21 cellular contexts compared by ENCODE assay signal in the genomic region with DNA sequence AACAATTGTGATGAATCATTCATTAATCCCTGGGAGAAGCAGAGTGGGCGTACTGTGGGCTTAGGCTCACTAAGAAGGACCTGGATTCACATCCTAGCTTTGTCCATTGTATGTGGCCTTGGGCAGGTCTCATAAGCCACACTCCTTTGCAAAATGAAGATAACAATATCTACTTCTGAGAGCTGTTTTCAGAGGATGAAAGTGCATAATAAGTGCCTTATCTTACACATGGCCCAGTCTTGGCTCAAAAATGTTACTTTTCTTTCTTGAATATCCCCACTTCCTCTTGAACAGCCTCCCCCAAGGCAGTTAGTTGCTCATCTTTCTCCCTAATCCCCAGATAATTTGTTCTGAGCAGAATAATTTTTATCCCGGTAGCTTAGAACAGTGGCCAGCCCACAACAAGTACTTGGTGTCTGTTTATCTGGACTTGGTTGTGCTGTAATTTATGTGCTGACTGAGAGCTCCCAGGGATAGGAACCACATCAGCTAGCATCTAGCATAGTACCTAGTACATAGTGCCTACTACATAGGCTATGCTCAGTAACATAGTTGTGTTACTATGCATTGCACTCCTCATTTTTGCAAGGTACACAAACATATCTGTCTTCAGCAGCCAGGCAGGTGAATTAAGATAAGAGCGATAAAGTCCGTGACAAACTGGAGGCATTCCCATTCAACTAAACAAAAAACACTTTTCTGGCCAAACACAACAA.
DNase-seq lines count a peak whose midpoint lies in the region; ATAC-seq, FAIRE-seq and TF ChIP-seq lines count a peak whose summit lies in the region.
"Had no signal": no experiment of that assay in that cellular context is flagged by ENCODE, and none has a peak within 500 bp of the region (broad histone marks: within the 10 kb centered on the region; RNA-seq: fewer than 3 reads in every experiment).

No MANE protein-coding gene starts in this region.

- peaks cover 3% of the 10 kb centered on the region for H3K4me1 Mint-ChIP-seq in T-helper 17 cell
- peaks cover 3 to 13% of the 10 kb centered on the region in 2 donors for H3K4me1 Mint-ChIP-seq in stimulated activated naive B cell treated with anti-CD40 and anti-IgM and Interleukin-4, amounts not matched to agents 10 μg/mL and 1 μg/mL and 100 μg/mL, for 72 hours
- H3K4me1 Mint-ChIP-seq: stimulated activated effector memory CD8-positive, alpha-beta T cell treated with anti-CD3 and anti-CD28 coated beads, Interleukin-12 subunit alpha, Interleukin-12 subunit beta, amount 100 ng/mL, for 72 hours had no signal

- peaks cover 7% of the 10 kb centered on the region for H3K27me3 Mint-ChIP-seq in T-helper 17 cell
- H3K27me3 Mint-ChIP-seq in stimulated activated naive B cell treated with anti-CD40 and anti-IgM and Interleukin-4, amounts not matched to agents 10 μg/mL and 1 μg/mL and 100 μg/mL, for 72 hours, result no peaks in the 10 kb centered on the region
- H3K27me3 Mint-ChIP-seq: activated CD4-positive, alpha-beta T cell treated with anti-CD3 and anti-CD28 coated beads, Interleukin-2, amount 10 ng/mL, durations not matched to agents 7 days and 5 days; activated naive CD4-positive, alpha-beta T cell treated with anti-CD3 and anti-CD28 coated beads, Interleukin-2, amount 50 U/mL, for 24 hours had no signal

- 13 to 41% (median 34%) methylated on average over 4 of the region's 4 CpGs for WGBS in small intestine, 3 donors

- H3K9me3 ChIP-seq in T-helper 17 cell (ENCODE audit: control insufficient read depth, low read length, poor library complexity, severe bottlenecking), result no peaks in the 10 kb centered on the region
- H3K9me3 ChIP-seq in left ventricle myocardium inferior (replicated peaks), result no peaks in the 10 kb centered on the region
- H3K9me3 ChIP-seq in small intestine (ENCODE audit: control insufficient read depth, low read depth), result no peaks in the 10 kb centered on the region
- H3K9me3 ChIP-seq: upper lobe of left lung had no signal

- H3K4me3 ChIP-seq in left ventricle myocardium inferior (no peak overlapping the region), small intestine (ENCODE audit: low read depth in 1 of 2, low read length in 2 of 2) (peak overlapping the region in 1 of 2 donors; percentile 31)
- H3K4me3 ChIP-seq: skin epidermis, upper lobe of left lung had no signal

- no peak for FAIRE-seq in small intestine (lab: Jason Lieb, UNC)
- FAIRE-seq: A204.1 had no signal

- intact Hi-C loops in left ventricle myocardium inferior (cut with micrococcal nuclease), result no loop called here

- no peak overlapping the region for H3K4me3 Mint-ChIP-seq in T-helper 17 cell
- H3K4me3 Mint-ChIP-seq in stimulated activated naive B cell treated with anti-CD40 and anti-IgM and Interleukin-4, amounts not matched to agents 10 μg/mL and 1 μg/mL and 100 μg/mL, for 72 hours, result no peak overlapping the region
- H3K4me3 Mint-ChIP-seq: activated CD4-positive, alpha-beta T cell treated with anti-CD3 and anti-CD28 coated beads, Interleukin-2, amount 10 ng/mL, durations not matched to agents 7 days and 5 days; activated naive CD4-positive, alpha-beta T cell treated with anti-CD3 and anti-CD28 coated beads, Interleukin-2, amount 50 U/mL, for 24 hours; CD4-positive, CD25-positive, alpha-beta regulatory T cell; stimulated activated effector memory CD8-positive, alpha-beta T cell treated with anti-CD3 and anti-CD28 coated beads, Interleukin-12 subunit alpha, Interleukin-12 subunit beta, amount 100 ng/mL, for 72 hours had no signal

- H3K9me3 Mint-ChIP-seq in stimulated activated naive B cell treated with anti-CD40 and anti-IgM and Interleukin-4, amounts not matched to agents 10 μg/mL and 1 μg/mL and 100 μg/mL, for 72 hours, result no peaks in the 10 kb centered on the region
- H3K9me3 Mint-ChIP-seq: activated CD4-positive, alpha-beta T cell treated with anti-CD3 and anti-CD28 coated beads, Interleukin-2, amount 10 ng/mL, durations not matched to agents 7 days and 5 days; activated naive CD4-positive, alpha-beta T cell treated with anti-CD3 and anti-CD28 coated beads, Interleukin-2, amount 50 U/mL, for 24 hours; CD4-positive, CD25-positive, alpha-beta regulatory T cell; stimulated activated effector memory CD8-positive, alpha-beta T cell treated with anti-CD3 and anti-CD28 coated beads, Interleukin-12 subunit alpha, Interleukin-12 subunit beta, amount 100 ng/mL, for 72 hours had no signal

- DNase-seq in NCI-H82 (lab: John Stamatoyannopoulos, UW), result peak; percentile 40
- DNase-seq in NCI-H82 treated with DMSO at 0.1 percent for 48 hours (lab: John Stamatoyannopoulos, UW; ENCODE audit: unreplicated experiment), result no peak
- no peak for DNase-seq in T-helper 17 cell
- no peak for DNase-seq in left ventricle myocardium inferior
- peak; percentile 26 for DNase-seq in small intestine
- DNase-seq in HPDE6-E6E7 (ENCODE audit: extremely low spot score), result no peak
- no peak for DNase-seq in stimulated activated naive B cell treated with anti-CD40 and anti-IgM and Interleukin-4, amounts not matched to agents 10 μg/mL and 1 μg/mL and 100 μg/mL, for 72 hours
- DNase-seq: activated CD4-positive, alpha-beta T cell treated with anti-CD3 and anti-CD28 coated beads, Interleukin-2, amount 10 ng/mL, durations not matched to agents 7 days and 5 days; CD4-positive, CD25-positive, alpha-beta regulatory T cell; foreskin keratinocyte; mammary epithelial cell; MM.1S; NCI-H2107; NCI-H69; T-helper 2 cell; upper lobe of left lung had no signal

- H3K4me1 ChIP-seq in left ventricle myocardium inferior, result peaks cover 17% of the 10 kb centered on the region
- no peaks in the 10 kb centered on the region for H3K4me1 ChIP-seq in small intestine (ENCODE audit: control insufficient read depth in 2 of 2, insufficient read depth in 1 of 2, low read depth in 1 of 2, low read length in 1 of 2)
- H3K4me1 ChIP-seq: foreskin keratinocyte, upper lobe of left lung had no signal

- H3K27ac ChIP-seq in left ventricle myocardium inferior (replicated peaks) (peak overlapping the region; percentile 15), small intestine (ENCODE audit: low read depth in 1 of 2, low read length in 1 of 2) (peak overlapping the region; percentile 8 to 36)
- H3K27ac ChIP-seq: foreskin keratinocyte, skin epidermis, upper lobe of left lung had no signal

- TF ChIP-seq CTCF in left ventricle myocardium inferior (IDR thresholded peaks at IDR 0.05; ENCODE audit: borderline replicate concordance), result no peak

- H3K36me3 ChIP-seq in left ventricle myocardium inferior, result no peaks in the 10 kb centered on the region
- H3K36me3 ChIP-seq in small intestine (ENCODE audit: control insufficient read depth in 2 of 2, insufficient read depth in 2 of 2, low read length in 2 of 2), result no peaks in the 10 kb centered on the region
- H3K36me3 ChIP-seq: upper lobe of left lung had no signal

- H3K27ac Mint-ChIP-seq in T-helper 17 cell, result peak overlapping the region; percentile 8
- no peak overlapping the region for H3K27ac Mint-ChIP-seq in stimulated activated naive B cell treated with anti-CD40 and anti-IgM and Interleukin-4, amounts not matched to agents 10 μg/mL and 1 μg/mL and 100 μg/mL, for 72 hours
- H3K27ac Mint-ChIP-seq: activated CD4-positive, alpha-beta T cell treated with anti-CD3 and anti-CD28 coated beads, Interleukin-2, amount 10 ng/mL, durations not matched to agents 7 days and 5 days; activated naive CD4-positive, alpha-beta T cell treated with anti-CD3 and anti-CD28 coated beads, Interleukin-2, amount 50 U/mL, for 24 hours; stimulated activated effector memory CD8-positive, alpha-beta T cell treated with anti-CD3 and anti-CD28 coated beads, Interleukin-12 subunit alpha, Interleukin-12 subunit beta, amount 100 ng/mL, for 72 hours had no signal

- H3K36me3 Mint-ChIP-seq in T-helper 17 cell (ENCODE audit: low read depth), result no peaks in the 10 kb centered on the region
- H3K36me3 Mint-ChIP-seq in stimulated activated naive B cell treated with anti-CD40 and anti-IgM and Interleukin-4, amounts not matched to agents 10 μg/mL and 1 μg/mL and 100 μg/mL, for 72 hours, result no peaks in the 10 kb centered on the region
- H3K36me3 Mint-ChIP-seq: activated naive CD4-positive, alpha-beta T cell treated with anti-CD3 and anti-CD28 coated beads, Interleukin-2, amount 50 U/mL, for 24 hours; CD4-positive, CD25-positive, alpha-beta regulatory T cell; stimulated activated effector memory CD8-positive, alpha-beta T cell treated with anti-CD3 and anti-CD28 coated beads, Interleukin-12 subunit alpha, Interleukin-12 subunit beta, amount 100 ng/mL, for 72 hours had no signal

- ATAC-seq in T-helper 17 cell (no peak), HG02840 (IDR thresholded peaks at IDR 0.05; ENCODE audit: low FRiP score, unreplicated experiment) (no peak)
- no peak for ATAC-seq in stimulated activated naive B cell treated with anti-CD40 and anti-IgM and Interleukin-4, amounts not matched to agents 10 μg/mL and 1 μg/mL and 100 μg/mL, for 72 hours (replicated peaks)
- ATAC-seq: foreskin keratinocyte; stimulated activated effector memory CD8-positive, alpha-beta T cell treated with anti-CD3 and anti-CD28 coated beads, Interleukin-12 subunit alpha, Interleukin-12 subunit beta, amount 100 ng/mL, for 72 hours had no signal

- H3K27me3 ChIP-seq in left ventricle myocardium inferior (ENCODE audit: low read depth) (no peaks in the 10 kb centered on the region), small intestine (ENCODE audit: control insufficient read depth in 2 of 2, insufficient read depth in 2 of 2, low read length in 2 of 2) (no peaks in the 10 kb centered on the region)
- H3K27me3 ChIP-seq: foreskin keratinocyte, upper lobe of left lung had no signal

Comparison
In these comparisons a context has a peak if more than half of its experiments do, and no peak if none do; other contexts are left out.
1. DNase-seq: peak in NCI-H82 (single experiment) and small intestine (single experiment); none in NCI-H82 treated with DMSO at 0.1 percent for 48 hours (single experiment), T-helper 17 cell (0 of 3), left ventricle myocardium inferior (single experiment), HPDE6-E6E7 (single experiment) and stimulated activated naive B cell treated with anti-CD40 and anti-IgM and Interleukin-4, amounts not matched to agents 10 μg/mL and 1 μg/mL and 100 μg/mL, for 72 hours (single experiment).